22 cellular contexts compared by ENCODE assay signal in the genomic region with DNA sequence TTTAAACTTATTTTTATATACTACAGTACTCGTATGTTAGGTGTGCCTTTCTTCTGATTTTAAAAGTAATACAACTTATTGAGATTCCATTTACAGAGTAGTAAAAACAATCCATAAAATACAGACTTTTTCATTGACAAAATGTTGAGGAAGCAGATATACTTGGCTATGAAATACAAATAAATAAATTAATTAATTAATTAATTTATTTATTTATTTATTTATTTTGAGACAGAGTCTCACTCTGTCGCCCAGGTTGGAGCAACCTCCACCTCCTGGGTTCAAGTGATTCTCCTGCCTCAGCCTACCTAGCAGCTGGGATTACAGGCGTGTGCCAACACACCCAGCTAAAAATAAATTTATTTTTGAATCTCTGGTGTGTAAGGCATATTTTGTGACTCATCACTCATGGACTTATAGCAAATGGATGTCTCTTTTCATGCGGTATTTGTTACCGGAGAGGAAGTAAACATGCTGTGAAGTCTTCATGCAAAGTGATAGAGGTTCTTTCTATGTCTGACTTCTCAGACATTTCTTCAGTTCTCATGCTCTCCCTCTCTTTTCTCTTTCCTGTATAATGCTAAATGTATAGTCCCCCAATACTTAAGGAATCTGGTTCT.
"Had no signal": no experiment of that assay in that cellular context is flagged by ENCODE, and none has a peak within 500 bp of the region (broad histone marks: within the 10 kb centered on the region; RNA-seq: fewer than 3 reads in every experiment).

No MANE protein-coding gene starts in this region.

- H3K27ac ChIP-seq: cardiac muscle cell, esophagus muscularis mucosa, gastrocnemius medialis, neutrophil, pancreas, thyroid gland had no signal

- FAIRE-seq: islet of Langerhans, pancreas had no signal

- H3K9me3 ChIP-seq: esophagus muscularis mucosa, gastrocnemius medialis, neutrophil, pancreas, thyroid gland had no signal

- H3K4me1 ChIP-seq: esophagus muscularis mucosa, gastrocnemius medialis, pancreas, thyroid gland had no signal

- H3K36me3 ChIP-seq: cardiac muscle cell, esophagus muscularis mucosa, gastrocnemius medialis, neutrophil, pancreas, thyroid gland had no signal

- H3K4me3 ChIP-seq: cardiac muscle cell, esophagus muscularis mucosa, gastrocnemius medialis, pancreas, thyroid gland had no signal

- H3K27me3 ChIP-seq: cardiac muscle cell, esophagus muscularis mucosa, gastrocnemius medialis, neutrophil, pancreas, thyroid gland had no signal

- DNase-seq: activated CD4-positive, alpha-beta memory T cell treated with anti-CD3 and anti-CD28 coated beads, Interleukin-2, amount 10 ng/mL, durations not matched to agents 7 days and 5 days; activated CD4-positive, alpha-beta T cell treated with anti-CD3 and anti-CD28 coated beads, Interleukin-2, amount 10 ng/mL, durations not matched to agents 24 days and 14 days; activated effector memory CD4-positive, alpha-beta T cell treated with Interleukin-2 at 50 U/mL for 16 hours; activated naive CD4-positive, alpha-beta T cell treated with anti-CD3 and anti-CD28 coated beads for 36 hours; activated naive CD8-positive, alpha-beta T cell treated with anti-CD3 and anti-CD28 coated beads, Interleukin-2, amount 10 ng/mL, durations not matched to agents 7 days and 5 days; activated T-cell treated with anti-CD3 and anti-CD28 coated beads, Interleukin-2, amount 50 U/mL, for 72 hours; amniotic stem cell; effector memory CD4-positive, alpha-beta T cell; gastrocnemius medialis; head of caudate nucleus; left colon; mesenchymal stem cell; pancreas; right cardiac atrium; stimulated activated CD4-positive, alpha-beta T cell treated with anti-CD3 and anti-CD28 coated beads, Interleukin-4, amount 100 ng/mL, for 24 hours; stimulated activated naive CD8-positive, alpha-beta T cell treated with anti-CD3 and anti-CD28 coated beads, Interleukin-15, Interleukin-2, amounts not matched to agents 100 U/mL and 50 U/mL, for 24 hours; thyroid gland had no signal

- ATAC-seq: activated CD4-positive, CD25-positive, alpha-beta regulatory T cell treated with anti-CD3 and anti-CD28 coated beads, Interleukin-2, amount 50 U/mL, for 24 hours; activated T-cell treated with anti-CD3 and anti-CD28 coated beads, Interleukin-2, amount 50 U/mL, for 72 hours; gastrocnemius medialis; left colon; pancreas; right cardiac atrium; stimulated activated naive CD8-positive, alpha-beta T cell treated with anti-CD3 and anti-CD28 coated beads, Interleukin-15, Interleukin-2, amounts not matched to agents 100 U/mL and 50 U/mL, for 24 hours had no signal
